Comparison of ENCODE assay signal across 2 cellular contexts in genomic region chr2:217049931-217050330, GRCh38.
TF ChIP-seq lines count a peak whose summit lies in the region.

No MANE protein-coding gene starts in this region.

TF ChIP-seq in IMR-90, 13 proteins besides CTCF, POLR2A, EP300 and RAD21:
- TF ChIP-seq MAZ (IDR thresholded peaks at IDR 0.05; ENCODE audit: borderline replicate concordance, low read depth, low read length): no peak
- no peak for TF ChIP-seq RFX5 (IDR thresholded peaks at IDR 0.05; ENCODE audit: low read depth, low read length)
- no peak for TF ChIP-seq NFE2L2 (IDR thresholded peaks at IDR 0.05; ENCODE audit: low read depth, low read length)
- TF ChIP-seq, protein P1, sequence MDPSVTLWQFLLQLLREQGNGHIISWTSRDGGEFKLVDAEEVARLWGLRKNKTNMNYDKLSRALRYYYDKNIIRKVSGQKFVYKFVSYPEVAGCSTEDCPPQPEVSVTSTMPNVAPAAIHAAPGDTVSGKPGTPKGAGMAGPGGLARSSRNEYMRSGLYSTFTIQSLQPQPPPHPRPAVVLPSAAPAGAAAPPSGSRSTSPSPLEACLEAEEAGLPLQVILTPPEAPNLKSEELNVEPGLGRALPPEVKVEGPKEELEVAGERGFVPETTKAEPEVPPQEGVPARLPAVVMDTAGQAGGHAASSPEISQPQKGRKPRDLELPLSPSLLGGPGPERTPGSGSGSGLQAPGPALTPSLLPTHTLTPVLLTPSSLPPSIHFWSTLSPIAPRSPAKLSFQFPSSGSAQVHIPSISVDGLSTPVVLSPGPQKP (IDR thresholded peaks at IDR 0.05; ENCODE audit: borderline replicate concordance, low read depth, low read length): no peak
- no peak for TF ChIP-seq RCOR1 (IDR thresholded peaks at IDR 0.05; ENCODE audit: insufficient replicate concordance, low read length)
- no peak for TF ChIP-seq SMC3 (IDR thresholded peaks at IDR 0.05; ENCODE audit: low read depth, low read length)
- TF ChIP-seq FOS (IDR thresholded peaks at IDR 0.05; ENCODE audit: low read depth, low read length): no peak
- TF ChIP-seq BHLHE40 (IDR thresholded peaks at IDR 0.05; ENCODE audit: low read depth, low read length): no peak
- no peak for TF ChIP-seq MXI1 (IDR thresholded peaks at IDR 0.05; ENCODE audit: borderline replicate concordance, low read depth, low read length)
- TF ChIP-seq CEBPB (IDR thresholded peaks at IDR 0.05; ENCODE audit: low read depth, low read length): no peak
- no peak for TF ChIP-seq MAFK (IDR thresholded peaks at IDR 0.05; ENCODE audit: low read depth, low read length)
- TF ChIP-seq, protein P2, sequence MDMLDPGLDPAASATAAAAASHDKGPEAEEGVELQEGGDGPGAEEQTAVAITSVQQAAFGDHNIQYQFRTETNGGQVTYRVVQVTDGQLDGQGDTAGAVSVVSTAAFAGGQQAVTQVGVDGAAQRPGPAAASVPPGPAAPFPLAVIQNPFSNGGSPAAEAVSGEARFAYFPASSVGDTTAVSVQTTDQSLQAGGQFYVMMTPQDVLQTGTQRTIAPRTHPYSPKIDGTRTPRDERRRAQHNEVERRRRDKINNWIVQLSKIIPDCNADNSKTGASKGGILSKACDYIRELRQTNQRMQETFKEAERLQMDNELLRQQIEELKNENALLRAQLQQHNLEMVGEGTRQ (IDR thresholded peaks at IDR 0.05; ENCODE audit: low read depth, low read length): no peak
- no peak for TF ChIP-seq CHD1 (IDR thresholded peaks at IDR 0.05; ENCODE audit: low read depth, low read length)

TF ChIP-seq in H1, 55 proteins besides CTCF, POLR2A, EP300 and RAD21:
- TF ChIP-seq CTBP2 (IDR thresholded peaks at IDR 0.05; ENCODE audit: borderline replicate concordance, insufficient read depth, insufficient read length, low read length) (no peak), SRF (IDR thresholded peaks at IDR 0.05; ENCODE audit: low read depth, low read length) (no peak), KDM5A (IDR thresholded peaks at IDR 0.05; ENCODE audit: low read length) (no peak), JUN (IDR thresholded peaks at IDR 0.05; ENCODE audit: low read depth, low read length) (no peak), RNF2 (IDR thresholded peaks at IDR 0.05; ENCODE audit: borderline replicate concordance, low read depth, low read length, missing control alignments, poor library complexity, severe bottlenecking) (no peak), SIN3A (conservative IDR thresholded peaks at IDR 0.05 in 1 of 2, IDR thresholded peaks at IDR 0.05 in 1 of 2; ENCODE audit: low read depth in 1 of 2, low read length in 2 of 2) (no peak), POLR2AphosphoS5 (IDR thresholded peaks at IDR 0.05; ENCODE audit: low read depth, low read length) (no peak), RBBP5 (IDR thresholded peaks at IDR 0.05; ENCODE audit: borderline replicate concordance, low read depth, low read length) (no peak), ASH2L (IDR thresholded peaks at IDR 0.05; ENCODE audit: low read length) (no peak), MAFK (IDR thresholded peaks at IDR 0.05; ENCODE audit: low read depth, low read length) (no peak), BACH1 (IDR thresholded peaks at IDR 0.05; ENCODE audit: low read length) (no peak), CBX5 (IDR thresholded peaks at IDR 0.05; ENCODE audit: low read depth, low read length) (no peak), CREB1 (IDR thresholded peaks at IDR 0.05) (no peak), HDAC6 (IDR thresholded peaks at IDR 0.05; ENCODE audit: low read depth, low read length) (no peak), CHD2 (IDR thresholded peaks at IDR 0.05; ENCODE audit: low read length) (no peak), RFX5 (IDR thresholded peaks at IDR 0.05; ENCODE audit: borderline replicate concordance, low read depth, low read length) (no peak)
- TF ChIP-seq, protein P2 (IDR thresholded peaks at IDR 0.05; ENCODE audit: low read length): no peak
